Comparison of ENCODE assay signal across 2 cellular contexts in genomic region chr5:157710431-157710830, GRCh38.
TF ChIP-seq lines count a peak whose summit lies in the region.

No MANE protein-coding gene starts in this region.

TF ChIP-seq in GM12878, 131 proteins besides CTCF, POLR2A, EP300 and RAD21:
- 0 out of 2 replicates have a peak, but pooled peaks have one; percentile 41 for TF ChIP-seq MEF2A (IDR thresholded peaks at IDR 0.05; ENCODE audit: insufficient read depth, low read depth, low read length)
- 0 out of 2 replicates have a peak, but pooled peaks have one; percentile 13 for TF ChIP-seq FOXM1 (IDR thresholded peaks at IDR 0.05; ENCODE audit: low read depth, low read length)
- TF ChIP-seq USF1 (IDR thresholded peaks at IDR 0.05; ENCODE audit: borderline replicate concordance, extremely low read length, insufficient read depth, low read depth, low read length), result no peak
- no peak for TF ChIP-seq DPF2 (IDR thresholded peaks at IDR 0.05)
- TF ChIP-seq ETV6 (conservative IDR thresholded peaks at IDR 0.05 in 1 of 2, IDR thresholded peaks at IDR 0.05 in 1 of 2; ENCODE audit: borderline replicate concordance in 1 of 2, low read depth in 1 of 2), result no peak
- peak; percentile 15; the same call in 1 of the 2 replicates for TF ChIP-seq RUNX3 (IDR thresholded peaks at IDR 0.05; ENCODE audit: low read length)
- TF ChIP-seq YY1 (IDR thresholded peaks at IDR 0.05; ENCODE audit: low read depth, low read length), result no peak
- TF ChIP-seq ZSCAN29 (IDR thresholded peaks at IDR 0.05), result no peak
- no peak for TF ChIP-seq ATF7 (IDR thresholded peaks at IDR 0.05; ENCODE audit: low read depth)
TF ChIP-seq in GM12878: peak in this region for 3.

TF ChIP-seq in GM23338, 12 proteins besides CTCF, POLR2A, EP300 and RAD21:
- TF ChIP-seq POLR2AphosphoS5 (IDR thresholded peaks at IDR 0.05; ENCODE audit: low read depth) (no peak), ZNF331 (CRISPR knock-in tag; IDR thresholded peaks at IDR 0.05; ENCODE audit: low read depth) (no peak), EZH2 (IDR thresholded peaks at IDR 0.05; ENCODE audit: low read depth, unreplicated experiment) (no peak), ZNF462 (CRISPR knock-in tag; IDR thresholded peaks at IDR 0.05) (no peak), NANOG (IDR thresholded peaks at IDR 0.05; ENCODE audit: borderline replicate concordance) (no peak), REST (IDR thresholded peaks at IDR 0.05; ENCODE audit: unreplicated experiment) (no peak), STAT1 (IDR thresholded peaks at IDR 0.05; ENCODE audit: unreplicated experiment) (no peak), ZNF114 (CRISPR knock-in tag; IDR thresholded peaks at IDR 0.05) (no peak), JUNB (IDR thresholded peaks at IDR 0.05; ENCODE audit: unreplicated experiment) (no peak)
- TF ChIP-seq, protein P1, sequence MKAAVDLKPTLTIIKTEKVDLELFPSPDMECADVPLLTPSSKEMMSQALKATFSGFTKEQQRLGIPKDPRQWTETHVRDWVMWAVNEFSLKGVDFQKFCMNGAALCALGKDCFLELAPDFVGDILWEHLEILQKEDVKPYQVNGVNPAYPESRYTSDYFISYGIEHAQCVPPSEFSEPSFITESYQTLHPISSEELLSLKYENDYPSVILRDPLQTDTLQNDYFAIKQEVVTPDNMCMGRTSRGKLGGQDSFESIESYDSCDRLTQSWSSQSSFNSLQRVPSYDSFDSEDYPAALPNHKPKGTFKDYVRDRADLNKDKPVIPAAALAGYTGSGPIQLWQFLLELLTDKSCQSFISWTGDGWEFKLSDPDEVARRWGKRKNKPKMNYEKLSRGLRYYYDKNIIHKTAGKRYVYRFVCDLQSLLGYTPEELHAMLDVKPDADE (IDR thresholded peaks at IDR 0.05), result no peak
